ENCODE assay signal across 8 cellular contexts in the genomic region with DNA sequence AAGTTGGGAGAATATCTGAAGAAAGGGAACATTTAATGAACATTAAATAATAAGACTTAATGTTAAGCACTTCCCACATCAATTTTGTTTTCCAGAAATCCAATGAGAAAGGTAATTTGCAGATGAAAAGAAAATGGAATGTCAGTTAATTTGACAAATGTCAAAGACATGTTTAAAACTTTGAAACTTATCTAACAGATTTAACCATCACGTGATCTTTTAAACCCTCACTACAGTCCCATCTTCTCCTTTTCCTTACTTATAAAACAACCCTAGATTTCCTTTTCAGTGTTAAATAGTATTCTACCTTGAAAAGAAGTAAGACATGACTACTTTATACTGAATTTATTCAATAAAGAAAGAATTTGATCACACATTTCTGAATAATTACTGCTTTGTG.
"Had no signal": no experiment of that assay in that cellular context is flagged by ENCODE, and none has a peak within 500 bp of the region (broad histone marks: within the 10 kb centered on the region; RNA-seq: fewer than 3 reads in every experiment).

No MANE protein-coding gene starts in this region.

- FAIRE-seq: HTR-8/SVneo had no signal

- H3K9ac ChIP-seq: KMS-11 had no signal

- DNase-seq: IMR-90, Karpas-422, Kasumi-1, KBM-7, KG1 had no signal

- H3K4me2 ChIP-seq: KMS-11 had no signal

- H3K27ac ChIP-seq: HL-60, KMS-11 had no signal
